In genomic region chr6:157173756-157174155, GRCh38 we compare ENCODE assay signal across 21 cellular contexts.
"Had no signal": no experiment of that assay in that cellular context is flagged by ENCODE, and none has a peak within 500 bp of the region (broad histone marks: within the 10 kb centered on the region; RNA-seq: fewer than 3 reads in every experiment).

No MANE protein-coding gene starts in this region.

- H3K27me3 Mint-ChIP-seq: activated CD4-positive, alpha-beta memory T cell treated with anti-CD3 and anti-CD28 coated beads for 36 hours; activated naive CD4-positive, alpha-beta T cell treated with anti-CD3 and anti-CD28 coated beads, Interleukin-2, amount 10 ng/mL, durations not matched to agents 7 days and 5 days; dendritic cell treated with granulocyte-macrophage colony-stimulating factor and Interleukin-4, amounts not matched to agents 40 ng/mL and 50 ng/mL, for 4 days; memory B cell had no signal

- H3K9me3 ChIP-seq: body of pancreas, heart right ventricle, thyroid gland, upper lobe of right lung had no signal

- H3K27ac Mint-ChIP-seq: activated CD4-positive, alpha-beta memory T cell treated with anti-CD3 and anti-CD28 coated beads for 36 hours; activated naive CD4-positive, alpha-beta T cell treated with anti-CD3 and anti-CD28 coated beads, Interleukin-2, amount 10 ng/mL, durations not matched to agents 7 days and 5 days; dendritic cell treated with granulocyte-macrophage colony-stimulating factor and Interleukin-4, amounts not matched to agents 40 ng/mL and 50 ng/mL, for 4 days; memory B cell; neural progenitor cell had no signal

- H3K4me2 ChIP-seq: neural progenitor cell had no signal

- H3K4me3 Mint-ChIP-seq: activated CD4-positive, alpha-beta memory T cell treated with anti-CD3 and anti-CD28 coated beads for 36 hours; activated naive CD4-positive, alpha-beta T cell treated with anti-CD3 and anti-CD28 coated beads, Interleukin-2, amount 10 ng/mL, durations not matched to agents 7 days and 5 days; dendritic cell treated with granulocyte-macrophage colony-stimulating factor and Interleukin-4, amounts not matched to agents 40 ng/mL and 50 ng/mL, for 4 days; memory B cell; neural progenitor cell had no signal

- H3K36me3 ChIP-seq: neural progenitor cell had no signal

- H3K4me3 ChIP-seq: body of pancreas, heart right ventricle, neural progenitor cell, thyroid gland, upper lobe of right lung had no signal

- DNase-seq: activated CD4-positive, alpha-beta memory T cell treated with anti-CD3 and anti-CD28 coated beads for 36 hours; activated CD4-positive, alpha-beta T cell treated with anti-CD3 and anti-CD28 coated beads for 48 hours; activated CD4-positive, CD25-positive, alpha-beta regulatory T cell; activated effector memory CD4-positive, alpha-beta T cell treated with anti-CD3 and anti-CD28 coated beads, Interleukin-2, amount 50 U/mL, for 16 hours; activated naive CD4-positive, alpha-beta T cell treated with anti-CD3 and anti-CD28 coated beads, Interleukin-2, amount 10 ng/mL, durations not matched to agents 7 days and 5 days; anterior cingulate cortex; body of pancreas; effector CD4-positive, alpha-beta T cell; heart right ventricle; islet precursor cell; left cardiac atrium; retina; stimulated activated CD4-positive, alpha-beta T cell treated with anti-CD3 and anti-CD28 coated beads, Interleukin-4, amount 100 ng/mL, for 1 hour; stimulated activated naive CD4-positive, alpha-beta T cell treated with Interleukin-2 at 50 U/mL for 16 hours; T-helper 1 cell; T-helper 9 cell; thyroid gland; upper lobe of right lung had no signal

- H3K4me1 Mint-ChIP-seq: activated naive CD4-positive, alpha-beta T cell treated with anti-CD3 and anti-CD28 coated beads, Interleukin-2, amount 10 ng/mL, durations not matched to agents 7 days and 5 days; memory B cell had no signal

- H3K36me3 Mint-ChIP-seq: activated CD4-positive, alpha-beta memory T cell treated with anti-CD3 and anti-CD28 coated beads for 36 hours had no signal

- H3K9me3 Mint-ChIP-seq: activated CD4-positive, alpha-beta memory T cell treated with anti-CD3 and anti-CD28 coated beads for 36 hours; activated naive CD4-positive, alpha-beta T cell treated with anti-CD3 and anti-CD28 coated beads, Interleukin-2, amount 10 ng/mL, durations not matched to agents 7 days and 5 days; dendritic cell treated with granulocyte-macrophage colony-stimulating factor and Interleukin-4, amounts not matched to agents 40 ng/mL and 50 ng/mL, for 4 days; memory B cell; neural progenitor cell had no signal

- H3K4me1 ChIP-seq: upper lobe of right lung had no signal

- H2AFZ ChIP-seq: neural progenitor cell had no signal

- H3K9ac ChIP-seq: neural progenitor cell had no signal

- H3K27me3 ChIP-seq: body of pancreas, heart right ventricle, neural progenitor cell, thyroid gland, upper lobe of right lung had no signal

- H3K27ac ChIP-seq: body of pancreas, heart right ventricle, neural progenitor cell, thyroid gland, upper lobe of right lung had no signal
